In genomic region chr1:224513787-224514209, GRCh38 we compare ENCODE assay signal across 8 cellular contexts.
DNase-seq lines count a peak whose midpoint lies in the region; ATAC-seq and TF ChIP-seq lines count a peak whose summit lies in the region.

No MANE protein-coding gene starts in this region.

- H3K36me3 ChIP-seq in GM23248 (ENCODE audit: low read depth) = no peaks in the 10 kb centered on the region
- no peaks in the 10 kb centered on the region for H3K36me3 ChIP-seq in tibial nerve

- H3K4me3 ChIP-seq in GM23248 (no peak overlapping the region), fibroblast of the aortic adventitia (ENCODE audit: low read depth, low read length) (no peak overlapping the region), tibial nerve (no peak overlapping the region)

- no peak overlapping the region for H3K9ac ChIP-seq in GM23248

- H3K36me3 Mint-ChIP-seq in activated T-helper 1 cell treated with anti-CD3 and anti-CD28 coated beads, Interleukin-12 subunit alpha, Interleukin-12 subunit beta, Interleukin-2, Interleukin-4 antibody, amounts not matched to agents 30 ng/mL and 10 ng/mL and 1 ng/mL, durations not matched to agents 14 hours and 24 hours and 36 hours (ENCODE audit: low read depth) = peaks cover 3% of the 10 kb centered on the region

- H3K79me2 ChIP-seq in GM23248 (ENCODE audit: insufficient read depth) = no peaks in the 10 kb centered on the region

- peaks cover 31% of the 10 kb centered on the region for H3K4me1 Mint-ChIP-seq in activated T-helper 1 cell treated with anti-CD3 and anti-CD28 coated beads, Interleukin-12 subunit alpha, Interleukin-12 subunit beta, Interleukin-2, Interleukin-4 antibody, amounts not matched to agents 30 ng/mL and 10 ng/mL and 1 ng/mL, durations not matched to agents 14 hours and 24 hours and 36 hours (ENCODE audit: low read depth)

- H3K9me3 ChIP-seq in GM23248 (ENCODE audit: low read depth) (no peaks in the 10 kb centered on the region), tibial nerve (no peaks in the 10 kb centered on the region)

- H3K27ac ChIP-seq in GM23248 (no peak overlapping the region), tibial nerve (no peak overlapping the region)

- in situ Hi-C loops in GM23248 (cut with MboI) = no loop called here

- peak overlapping the region; percentile 33 for H2AFZ ChIP-seq in GM23248

- H3K27me3 ChIP-seq in GM23248 (replicated peaks; ENCODE audit: insufficient read depth) = no peaks in the 10 kb centered on the region
- no peaks in the 10 kb centered on the region for H3K27me3 ChIP-seq in tibial nerve

- H3K4me2 ChIP-seq in GM23248 (ENCODE audit: unreplicated experiment) = no peak overlapping the region

- TF ChIP-seq CTCF in fibroblast of the aortic adventitia (IDR thresholded peaks at IDR 0.05; ENCODE audit: insufficient read depth, low read length) = peak; percentile 87
- peak in 2 of 3 donors; percentile 73 for TF ChIP-seq CTCF in omental fat pad (IDR thresholded peaks at IDR 0.05)
- TF ChIP-seq CTCF in tibial nerve (IDR thresholded peaks at IDR 0.05) = peak; percentile 79 to 95 (median 86)

- peaks cover 8% of the 10 kb centered on the region for H3F3A ChIP-seq in GM23248 (ENCODE audit: insufficient read depth)

- no peak overlapping the region for H3K4me3 Mint-ChIP-seq in activated T-helper 1 cell treated with anti-CD3 and anti-CD28 coated beads, Interleukin-12 subunit alpha, Interleukin-12 subunit beta, Interleukin-2, Interleukin-4 antibody, amounts not matched to agents 30 ng/mL and 10 ng/mL and 1 ng/mL, durations not matched to agents 14 hours and 24 hours and 36 hours

- no peak for TF ChIP-seq EP300 in tibial nerve (IDR thresholded peaks at IDR 0.05)

- H4K20me1 ChIP-seq in GM23248 (ENCODE audit: insufficient read depth) = no peaks in the 10 kb centered on the region

- no peaks in the 10 kb centered on the region for H3K9me3 Mint-ChIP-seq in activated T-helper 1 cell treated with anti-CD3 and anti-CD28 coated beads, Interleukin-12 subunit alpha, Interleukin-12 subunit beta, Interleukin-2, Interleukin-4 antibody, amounts not matched to agents 30 ng/mL and 10 ng/mL and 1 ng/mL, durations not matched to agents 14 hours and 24 hours and 36 hours

- DNase-seq in ELF-1 (ENCODE audit: low read depth, low spot score) (peak; percentile 93), GM23248 (peak; percentile 86), Kasumi-1 (lab: John Stamatoyannopoulos, UW) (peak; percentile 67 to 80), RPMI8226 (peak; percentile 89), fibroblast of the aortic adventitia (ENCODE audit: low read depth) (peak; percentile 83), omental fat pad (ENCODE audit: low spot score) (peak; percentile 80), tibial nerve (ENCODE audit: low spot score in 2 of 2) (peak; percentile 79 to 90)
- peak; percentile 71 for DNase-seq in activated T-helper 1 cell treated with anti-CD3 and anti-CD28 coated beads, Interleukin-12 subunit alpha, Interleukin-12 subunit beta, Interleukin-2, Interleukin-4 antibody, amounts not matched to agents 30 ng/mL and 10 ng/mL and 1 ng/mL, durations not matched to agents 14 hours and 24 hours and 36 hours (ENCODE audit: low spot score)

- no peaks in the 10 kb centered on the region for H3K9me2 ChIP-seq in GM23248 (ENCODE audit: insufficient read depth)

- no peak overlapping the region for H3K27ac Mint-ChIP-seq in activated T-helper 1 cell treated with anti-CD3 and anti-CD28 coated beads, Interleukin-12 subunit alpha, Interleukin-12 subunit beta, Interleukin-2, Interleukin-4 antibody, amounts not matched to agents 30 ng/mL and 10 ng/mL and 1 ng/mL, durations not matched to agents 14 hours and 24 hours and 36 hours

- no peak for TF ChIP-seq POLR2A in tibial nerve (IDR thresholded peaks at IDR 0.05)

- 2 to 4% methylated on average over 11 of the region's 11 CpGs for WGBS in GM23248 (ENCODE audit: low coverage in 1 of 2, low lambda C conversion rate in 2 of 2, missing lambda C conversion rate in 2 of 2), 2 experiments
- WGBS in tibial nerve, 2 donors = 3 to 4% methylated on average over 11 of the region's 11 CpGs

- peak; percentile 77 for ATAC-seq in omental fat pad (ENCODE audit: low FRiP score)

- intact Hi-C loops in activated T-helper 1 cell treated with anti-CD3 and anti-CD28 coated beads, Interleukin-12 subunit alpha, Interleukin-12 subunit beta, Interleukin-2, Interleukin-4 antibody, amounts not matched to agents 30 ng/mL and 10 ng/mL and 1 ng/mL, durations not matched to agents 14 hours and 24 hours and 36 hours (cut with micrococcal nuclease) = loop anchor here (1.0 to 5.0 kb wide), 4 partner anchors 109 to 409 kb away; no protein-coding TSS in a partner anchor

- H3K4me1 ChIP-seq in GM23248 (ENCODE audit: insufficient read depth) (peaks cover 12% of the 10 kb centered on the region), tibial nerve (peaks cover 0 to 8% (median 0%) of the 10 kb centered on the region in 4 donors)

- no peaks in the 10 kb centered on the region for H3K27me3 Mint-ChIP-seq in activated T-helper 1 cell treated with anti-CD3 and anti-CD28 coated beads, Interleukin-12 subunit alpha, Interleukin-12 subunit beta, Interleukin-2, Interleukin-4 antibody, amounts not matched to agents 30 ng/mL and 10 ng/mL and 1 ng/mL, durations not matched to agents 14 hours and 24 hours and 36 hours (ENCODE audit: insufficient read depth)
